20 cellular contexts compared by ENCODE assay signal in genomic region chr10:14004536-14004935, GRCh38.
"Had no signal": no experiment of that assay in that cellular context is flagged by ENCODE, and none has a peak within 500 bp of the region (broad histone marks: within the 10 kb centered on the region; RNA-seq: fewer than 3 reads in every experiment).

No MANE protein-coding gene starts in this region.

- H3K9ac ChIP-seq: neural progenitor cell, parathyroid adenoma had no signal

- H3K27ac ChIP-seq: colonic mucosa, gastroesophageal sphincter, left ventricle myocardium inferior, lower lobe of right lung, neural progenitor cell, parathyroid adenoma, skin epidermis had no signal

- H3K27me3 ChIP-seq: colonic mucosa, neural progenitor cell had no signal

- H3K4me3 ChIP-seq: colonic mucosa, gastroesophageal sphincter, left ventricle myocardium inferior, lower lobe of right lung, neural progenitor cell, skin epidermis had no signal

- FAIRE-seq: kidney had no signal

- H3K9me3 ChIP-seq: colonic mucosa, gastroesophageal sphincter, left ventricle myocardium inferior, lower lobe of right lung had no signal

- H3K4me1 ChIP-seq: colonic mucosa, parathyroid adenoma had no signal

- ATAC-seq: esophagus mucosa, gastroesophageal sphincter, left cardiac atrium, lower lobe of right lung, natural killer cell, sciatic nerve had no signal

- H3K79me2 ChIP-seq: parathyroid adenoma had no signal

- H3K4me2 ChIP-seq: neural progenitor cell had no signal

- H3K36me3 ChIP-seq: colonic mucosa, gastroesophageal sphincter, left ventricle myocardium inferior, lower lobe of right lung, neural progenitor cell had no signal

- H2AFZ ChIP-seq: neural progenitor cell, parathyroid adenoma had no signal

- DNase-seq: cerebellar nuclear complex; colonic mucosa; dermis blood vessel endothelial cell; effector CD8-positive, alpha-beta T cell; glutamatergic neuron; kidney; left cardiac atrium; left ventricle myocardium inferior; lower lobe of right lung; natural killer cell; nucleus accumbens; stimulated activated CD4-positive, alpha-beta T cell treated with anti-CD3 and anti-CD28 coated beads, Interleukin-12 subunit alpha, Interleukin-12 subunit beta, amount 100 ng/mL, for 4 hours; stimulated activated naive CD4-positive, alpha-beta T cell treated with Interleukin-2 at 50 U/mL for 16 hours; trophoblast cell had no signal
